In the genomic region with DNA sequence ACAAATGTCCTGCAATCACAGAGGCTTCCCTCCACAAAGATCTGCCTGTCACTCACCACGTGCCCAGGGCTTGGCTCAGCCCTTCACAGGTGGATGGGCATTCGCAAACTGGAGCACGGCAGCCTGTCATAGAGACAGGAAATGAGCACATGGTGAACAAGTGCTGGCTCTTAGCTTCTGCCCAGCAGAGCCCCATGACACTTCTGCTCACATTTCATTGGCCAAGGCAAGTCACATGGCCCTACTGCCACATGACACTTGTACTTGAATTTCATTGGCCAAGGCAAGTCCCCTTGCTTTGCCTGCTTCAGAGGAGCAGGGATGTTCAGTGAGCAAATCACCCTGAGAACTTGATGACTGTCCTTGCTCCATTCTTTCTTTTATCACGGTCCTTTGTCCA, we compare ENCODE assay signal across 13 cellular contexts.
DNase-seq lines count a peak whose midpoint lies in the region; ATAC-seq, FAIRE-seq and TF ChIP-seq lines count a peak whose summit lies in the region.
"Had no signal": no experiment of that assay in that cellular context is flagged by ENCODE, and none has a peak within 500 bp of the region (broad histone marks: within the 10 kb centered on the region; RNA-seq: fewer than 3 reads in every experiment).

No MANE protein-coding gene starts in this region.

- H3K4me3 Mint-ChIP-seq in WTC11 = no peak overlapping the region
- H3K4me3 Mint-ChIP-seq: memory B cell had no signal

- FAIRE-seq in H54 (lab: Jason Lieb, UNC) = no peak

- H3K27me3 Mint-ChIP-seq in WTC11 (ENCODE audit: low read depth) = peaks cover 6% of the 10 kb centered on the region

- H3K36me3 Mint-ChIP-seq in WTC11 = peaks cover 11% of the 10 kb centered on the region

- no peak for ATAC-seq in WTC11

- no peak overlapping the region for H3K27ac Mint-ChIP-seq in WTC11
- H3K27ac Mint-ChIP-seq: memory B cell had no signal

- POLR2A ChIA-PET in WTC11 (lab: Charles Lee) = no interaction called here

- H3K27ac ChIP-seq in substantia nigra (ENCODE audit: low read depth, low read length, poor library complexity, severe bottlenecking) = no peak overlapping the region
- H3K27ac ChIP-seq: parathyroid adenoma, transverse colon had no signal

- TF ChIP-seq POLR2A in H54 (IDR thresholded peaks at IDR 0.05; ENCODE audit: low read depth, low read length) = no peak

- in situ Hi-C loops in G401 (cut with HindIII; ENCODE audit: low sequenced_read_pairs) = no loop called here

- peaks cover 19% of the 10 kb centered on the region for H3K4me1 Mint-ChIP-seq in WTC11
- H3K4me1 Mint-ChIP-seq: memory B cell had no signal

- H3K9me3 Mint-ChIP-seq in WTC11 = peaks cover 21% of the 10 kb centered on the region

- TF ChIP-seq CTCF in WTC11 (IDR thresholded peaks at IDR 0.05) = no peak

- CTCF ChIA-PET in WTC11 (lab: Charles Lee) = interaction anchor here (1.0 kb wide), 1 partner anchor 21 kb away, joined by 3 read pairs; no protein-coding TSS in a partner anchor

- DNase-seq in activated CD4-positive, CD25-positive, alpha-beta regulatory T cell treated with anti-CD3 and anti-CD28 coated beads, Interleukin-2, amount 50 U/mL, for 72 hours = peak; percentile 46
- no peak for DNase-seq in activated CD4-positive, CD25-positive, alpha-beta regulatory T cell (lab: John Stamatoyannopoulos, UW)
- DNase-seq in H54 (ENCODE audit: insufficient read length, low spot score) (peak; percentile 5), WTC11 (ENCODE audit: low spot score) (no peak), G401 (ENCODE audit: low spot score) (no peak), NCI-H2107 (lab: John Stamatoyannopoulos, UW) (no peak), substantia nigra (lab: John Stamatoyannopoulos, UW) (no peak)
- peak; percentile 28 to 46 for DNase-seq in stimulated activated CD4-positive, alpha-beta T cell treated with anti-CD3 and anti-CD28 coated beads, Interleukin-15, amount 100 ng/mL, for 48 hours (ENCODE audit: low read depth in 2 of 2)
- DNase-seq: EL, NCI-H1092, transverse colon had no signal

TF ChIP-seq in WTC11, 78 proteins besides CTCF, POLR2A, EP300 and RAD21:
- TF ChIP-seq NFYB (CRISPR knock-in tag; conservative IDR thresholded peaks at IDR 0.05; ENCODE audit: low read depth) = peak; percentile 48; the same call in 1 of the 2 replicates
- TF ChIP-seq, protein P1, sequence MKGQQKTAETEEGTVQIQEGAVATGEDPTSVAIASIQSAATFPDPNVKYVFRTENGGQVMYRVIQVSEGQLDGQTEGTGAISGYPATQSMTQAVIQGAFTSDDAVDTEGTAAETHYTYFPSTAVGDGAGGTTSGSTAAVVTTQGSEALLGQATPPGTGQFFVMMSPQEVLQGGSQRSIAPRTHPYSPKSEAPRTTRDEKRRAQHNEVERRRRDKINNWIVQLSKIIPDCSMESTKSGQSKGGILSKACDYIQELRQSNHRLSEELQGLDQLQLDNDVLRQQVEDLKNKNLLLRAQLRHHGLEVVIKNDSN (CRISPR knock-in tag; IDR thresholded peaks at IDR 0.05) = peak; percentile 81
- TF ChIP-seq, protein P2, sequence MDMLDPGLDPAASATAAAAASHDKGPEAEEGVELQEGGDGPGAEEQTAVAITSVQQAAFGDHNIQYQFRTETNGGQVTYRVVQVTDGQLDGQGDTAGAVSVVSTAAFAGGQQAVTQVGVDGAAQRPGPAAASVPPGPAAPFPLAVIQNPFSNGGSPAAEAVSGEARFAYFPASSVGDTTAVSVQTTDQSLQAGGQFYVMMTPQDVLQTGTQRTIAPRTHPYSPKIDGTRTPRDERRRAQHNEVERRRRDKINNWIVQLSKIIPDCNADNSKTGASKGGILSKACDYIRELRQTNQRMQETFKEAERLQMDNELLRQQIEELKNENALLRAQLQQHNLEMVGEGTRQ (CRISPR knock-in tag; IDR thresholded peaks at IDR 0.05) = peak; percentile 90
- no peak for TF ChIP-seq JAZF1 (CRISPR knock-in tag; IDR thresholded peaks at IDR 0.05)

Comparison
In these comparisons a context has a peak if more than half of its experiments do, and no peak if none do; other contexts are left out.
1. DNase-seq: peak in activated CD4-positive, CD25-positive, alpha-beta regulatory T cell treated with anti-CD3 and anti-CD28 coated beads, Interleukin-2, amount 50 U/mL, for 72 hours (single experiment), H54 (single experiment) and stimulated activated CD4-positive, alpha-beta T cell treated with anti-CD3 and anti-CD28 coated beads, Interleukin-15, amount 100 ng/mL, for 48 hours (2 of 2); none in activated CD4-positive, CD25-positive, alpha-beta regulatory T cell (0 of 4), WTC11 (single experiment), G401 (single experiment), NCI-H2107 (single experiment) and substantia nigra (0 of 49).